ENCODE assay signal across 20 cellular contexts in the genomic region with DNA sequence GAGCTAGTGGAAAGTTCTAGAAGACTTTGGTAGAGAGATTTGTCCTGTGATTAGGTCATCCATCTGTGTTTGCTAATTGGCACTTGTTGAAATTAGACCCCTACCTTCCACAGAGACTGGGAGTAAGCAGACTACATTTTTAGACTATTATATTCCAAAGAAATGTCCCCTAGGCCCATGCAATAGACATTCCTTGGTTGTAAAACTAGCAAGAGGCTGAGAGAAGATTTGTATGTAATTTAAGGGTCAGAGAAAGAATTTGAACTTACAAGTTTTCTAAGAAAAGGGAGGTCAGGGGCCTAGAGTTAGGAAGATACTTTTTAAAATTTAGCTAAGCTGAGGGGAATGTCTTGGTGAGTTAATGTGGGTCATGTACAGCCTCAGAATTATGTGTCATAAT.
"Had no signal": no experiment of that assay in that cellular context is flagged by ENCODE, and none has a peak within 500 bp of the region (broad histone marks: within the 10 kb centered on the region; RNA-seq: fewer than 3 reads in every experiment).

No MANE protein-coding gene starts in this region.

- H3K27me3 Mint-ChIP-seq: naive thymus-derived CD4-positive, alpha-beta T cell had no signal

- H3K4me1 Mint-ChIP-seq: naive thymus-derived CD4-positive, alpha-beta T cell; nephron progenitor cell had no signal

- H3K27ac Mint-ChIP-seq: naive thymus-derived CD4-positive, alpha-beta T cell; nephron progenitor cell had no signal

- H3K36me3 Mint-ChIP-seq: naive thymus-derived CD4-positive, alpha-beta T cell had no signal

- H3K27me3 ChIP-seq: heart left ventricle, suprapubic skin, thyroid gland, upper lobe of left lung had no signal

- H3K4me1 ChIP-seq: heart left ventricle, psoas muscle, suprapubic skin, thyroid gland, upper lobe of left lung, uterus had no signal

- H3K4me3 ChIP-seq: heart left ventricle, psoas muscle, suprapubic skin, thyroid gland, upper lobe of left lung, uterus had no signal

- FAIRE-seq: colon, endothelial cell of umbilical vein, islet of Langerhans, small intestine had no signal

- DNase-seq: dermis blood vessel endothelial cell; erythroblast; foreskin melanocyte; heart left ventricle; hippocampal formation; kidney glomerular epithelial cell; naive thymus-derived CD4-positive, alpha-beta T cell; nephron progenitor cell; psoas muscle; retina; small intestine; stimulated activated CD4-positive, alpha-beta T cell treated with anti-CD3 and anti-CD28 coated beads, Interleukin-12 subunit alpha, Interleukin-12 subunit beta, amount 100 ng/mL, for 4 hours; stimulated activated naive CD4-positive, alpha-beta T cell treated with Interleukin-2 at 50 U/mL for 16 hours; thyroid gland; uterus had no signal

- H3K9me3 ChIP-seq: suprapubic skin, thyroid gland, upper lobe of left lung, uterus had no signal

- H3K4me3 Mint-ChIP-seq: naive thymus-derived CD4-positive, alpha-beta T cell; nephron progenitor cell had no signal

- H3K36me3 ChIP-seq: heart left ventricle, suprapubic skin, thyroid gland, upper lobe of left lung, uterus had no signal
